8 cellular contexts compared by ENCODE assay signal in the genomic region with DNA sequence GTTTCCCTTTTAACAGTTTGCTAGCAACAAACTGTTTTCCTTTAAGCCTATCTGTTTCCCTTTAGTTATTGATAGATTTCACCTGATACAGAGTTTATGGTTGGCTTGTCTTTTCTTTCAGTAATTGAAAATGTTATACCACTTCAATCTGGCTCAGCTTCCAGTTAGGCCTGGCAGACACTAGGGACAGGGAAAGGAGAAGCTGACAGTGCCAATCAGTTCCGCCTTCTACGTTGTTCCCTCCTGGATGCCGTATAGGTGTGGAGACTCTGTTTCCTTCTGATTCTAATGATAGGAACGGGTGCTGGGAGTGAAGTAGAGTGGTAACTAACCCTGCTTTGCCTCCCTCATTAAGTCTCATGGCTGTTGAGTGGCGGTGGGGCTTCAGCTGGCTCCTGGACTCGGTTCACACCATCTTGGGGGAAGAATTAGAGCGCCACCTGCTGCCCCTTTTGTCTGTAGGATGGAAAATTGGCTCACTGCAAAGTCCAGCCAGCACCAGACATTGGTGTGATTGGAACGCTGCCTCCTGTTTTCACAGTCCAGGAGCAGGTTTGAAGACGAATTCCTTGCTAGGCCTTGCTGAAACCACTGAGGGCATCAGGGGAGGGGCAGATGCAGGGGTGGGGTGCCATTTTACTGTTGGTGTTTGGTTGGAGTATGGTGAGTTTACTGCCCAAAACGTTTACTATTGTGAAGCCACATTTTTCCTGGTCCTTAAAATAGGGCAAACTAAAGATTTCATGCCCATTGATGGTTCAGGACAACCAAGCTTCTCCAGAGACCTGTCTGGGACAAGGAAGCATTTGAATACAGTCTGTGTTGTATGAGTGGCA.
DNase-seq lines count a peak whose midpoint lies in the region; ATAC-seq, FAIRE-seq and TF ChIP-seq lines count a peak whose summit lies in the region.

No MANE protein-coding gene starts in this region.

- CTCF ChIA-PET in activated naive CD4-positive, alpha-beta T cell treated with anti-CD3 and anti-CD28 coated beads, Interleukin-2, amount 10 ng/mL, durations not matched to agents 7 days and 5 days (lab: Charles Lee), result interaction anchor here (0.9 kb wide), 1 partner anchor 44 kb away, joined by 3 read pairs; no protein-coding TSS in a partner anchor
- CTCF ChIA-PET in CD8-positive, alpha-beta memory T cell (lab: Charles Lee), result no interaction called here
- CTCF ChIA-PET in naive thymus-derived CD4-positive, alpha-beta T cell (lab: Charles Lee), result no interaction called here

- dilution Hi-C loops in keratinocyte (cut with MboI; ENCODE audit: extremely low pct_ligation_motif_present, low sequenced_read_pairs), result no loop called here

- H3K36me3 Mint-ChIP-seq in activated naive CD4-positive, alpha-beta T cell treated with anti-CD3 and anti-CD28 coated beads, Interleukin-2, amount 10 ng/mL, durations not matched to agents 7 days and 5 days, result no peaks in the 10 kb centered on the region
- no peaks in the 10 kb centered on the region for H3K36me3 Mint-ChIP-seq in activated naive CD8-positive, alpha-beta T cell treated with anti-CD3 and anti-CD28 coated beads, Interleukin-2, amount 50 U/mL, for 24 hours (ENCODE audit: low read depth)
- peaks cover 0 to 2% (median 0%) of the 10 kb centered on the region in 3 donors for H3K36me3 Mint-ChIP-seq in CD8-positive, alpha-beta memory T cell
- no peaks in the 10 kb centered on the region for H3K36me3 Mint-ChIP-seq in naive thymus-derived CD4-positive, alpha-beta T cell

- H3K27ac Mint-ChIP-seq in activated naive CD4-positive, alpha-beta T cell treated with anti-CD3 and anti-CD28 coated beads, Interleukin-2, amount 10 ng/mL, durations not matched to agents 7 days and 5 days, result no peak overlapping the region
- no peak overlapping the region for H3K27ac Mint-ChIP-seq in activated naive CD8-positive, alpha-beta T cell treated with anti-CD3 and anti-CD28 coated beads, Interleukin-2, amount 50 U/mL, for 24 hours
- no peak overlapping the region for H3K27ac Mint-ChIP-seq in CD8-positive, alpha-beta memory T cell
- no peak overlapping the region for H3K27ac Mint-ChIP-seq in naive thymus-derived CD4-positive, alpha-beta T cell

- peaks cover 5% of the 10 kb centered on the region for H3K9me3 Mint-ChIP-seq in activated naive CD4-positive, alpha-beta T cell treated with anti-CD3 and anti-CD28 coated beads, Interleukin-2, amount 10 ng/mL, durations not matched to agents 7 days and 5 days
- H3K9me3 Mint-ChIP-seq in activated naive CD8-positive, alpha-beta T cell treated with anti-CD3 and anti-CD28 coated beads, Interleukin-2, amount 50 U/mL, for 24 hours, result peaks cover under 1% of the 10 kb centered on the region
- H3K9me3 Mint-ChIP-seq in CD8-positive, alpha-beta memory T cell, result peaks cover 0 to 16% (median 3%) of the 10 kb centered on the region in 5 donors
- peaks cover 0 to 9% (median 1%) of the 10 kb centered on the region in 11 donors for H3K9me3 Mint-ChIP-seq in naive thymus-derived CD4-positive, alpha-beta T cell

- TF ChIP-seq CTCF in keratinocyte (optimal IDR thresholded peaks at IDR 0.05 in 1 of 3, IDR thresholded peaks at IDR 0.05 in 1 of 3, conservative IDR thresholded peaks at IDR 0.05 in 1 of 3; ENCODE audit: extremely low read depth in 1 of 3, insufficient read depth in 2 of 3, low read length in 3 of 3), result peak; percentile 45 to 78 (median 64)

- ATAC-seq in HG03135 (IDR thresholded peaks at IDR 0.05; ENCODE audit: unreplicated experiment), result peak; percentile 67
- ATAC-seq in activated naive CD8-positive, alpha-beta T cell treated with anti-CD3 and anti-CD28 coated beads, Interleukin-2, amount 50 U/mL, for 24 hours, result no peak
- no peak for ATAC-seq in naive thymus-derived CD4-positive, alpha-beta T cell

- H4K20me1 ChIP-seq in keratinocyte (ENCODE audit: control insufficient read depth, extremely low read depth, insufficient read depth, low read length), result no peaks in the 10 kb centered on the region

- no peak overlapping the region for H3K4me2 ChIP-seq in keratinocyte (ENCODE audit: control insufficient read depth, extremely low read depth, insufficient read depth, low read depth, low read length)

- no peak for FAIRE-seq in keratinocyte (lab: Jason Lieb, UNC)

- H2AFZ ChIP-seq in keratinocyte (ENCODE audit: control insufficient read depth, low read length), result peak overlapping the region; percentile 41

- H3K9ac ChIP-seq in keratinocyte (ENCODE audit: control insufficient read depth, extremely low read depth, insufficient read depth, low read length), result no peak overlapping the region

- H3K27ac ChIP-seq in keratinocyte (ENCODE audit: control insufficient read depth, insufficient read depth, low read length), result no peak overlapping the region
- no peak overlapping the region for H3K27ac ChIP-seq in CD8-positive, alpha-beta memory T cell (ENCODE audit: low read depth, low read length)
- H3K27ac ChIP-seq in naive thymus-derived CD4-positive, alpha-beta T cell (ENCODE audit: low read depth, low read length), result no peak overlapping the region

- peak; percentile 25 for DNase-seq in activated naive CD4-positive, alpha-beta T cell treated with anti-CD3 and anti-CD28 coated beads, Interleukin-2, amount 10 ng/mL, durations not matched to agents 7 days and 5 days
- DNase-seq in activated naive CD4-positive, alpha-beta T cell treated with Interleukin-2 at 50 U/mL for 16 hours, result no peak
- DNase-seq in NCI-H2227 (lab: John Stamatoyannopoulos, UW; ENCODE audit: unreplicated experiment) (peak; percentile 42), keratinocyte (ENCODE audit: low read depth, low spot score) (no peak)
- DNase-seq in activated naive CD8-positive, alpha-beta T cell treated with anti-CD3 and anti-CD28 coated beads, Interleukin-2, amount 50 U/mL, for 24 hours, result peak; percentile 16
- DNase-seq in CD8-positive, alpha-beta memory T cell, result no peak
- no peak for DNase-seq in naive thymus-derived CD4-positive, alpha-beta T cell

- intact Hi-C loops in naive thymus-derived CD4-positive, alpha-beta T cell (cut with micrococcal nuclease), result no loop called here

- H3K27me3 Mint-ChIP-seq in activated naive CD4-positive, alpha-beta T cell treated with anti-CD3 and anti-CD28 coated beads, Interleukin-2, amount 10 ng/mL, durations not matched to agents 7 days and 5 days, result no peaks in the 10 kb centered on the region
- no peaks in the 10 kb centered on the region for H3K27me3 Mint-ChIP-seq in activated naive CD8-positive, alpha-beta T cell treated with anti-CD3 and anti-CD28 coated beads, Interleukin-2, amount 50 U/mL, for 24 hours
- no peaks in the 10 kb centered on the region for H3K27me3 Mint-ChIP-seq in CD8-positive, alpha-beta memory T cell
- no peaks in the 10 kb centered on the region for H3K27me3 Mint-ChIP-seq in naive thymus-derived CD4-positive, alpha-beta T cell

- H3K4me3 Mint-ChIP-seq in activated naive CD4-positive, alpha-beta T cell treated with anti-CD3 and anti-CD28 coated beads, Interleukin-2, amount 10 ng/mL, durations not matched to agents 7 days and 5 days, result no peak overlapping the region
- no peak overlapping the region for H3K4me3 Mint-ChIP-seq in activated naive CD8-positive, alpha-beta T cell treated with anti-CD3 and anti-CD28 coated beads, Interleukin-2, amount 50 U/mL, for 24 hours
- no peak overlapping the region for H3K4me3 Mint-ChIP-seq in CD8-positive, alpha-beta memory T cell
- H3K4me3 Mint-ChIP-seq in naive thymus-derived CD4-positive, alpha-beta T cell, result no peak overlapping the region

- H3K36me3 ChIP-seq in keratinocyte (ENCODE audit: control insufficient read depth in 2 of 2, extremely low read depth in 1 of 2, insufficient read depth in 2 of 2, low read length in 2 of 2), result no peaks in the 10 kb centered on the region
- no peaks in the 10 kb centered on the region for H3K36me3 ChIP-seq in CD8-positive, alpha-beta memory T cell (ENCODE audit: insufficient read depth, low read length)
- H3K36me3 ChIP-seq in naive thymus-derived CD4-positive, alpha-beta T cell (ENCODE audit: control insufficient read depth in 2 of 3, insufficient read depth in 3 of 3, low read length in 3 of 3), result no peaks in the 10 kb centered on the region

- H3K4me1 Mint-ChIP-seq in activated naive CD4-positive, alpha-beta T cell treated with anti-CD3 and anti-CD28 coated beads, Interleukin-2, amount 10 ng/mL, durations not matched to agents 7 days and 5 days, result no peaks in the 10 kb centered on the region
- H3K4me1 Mint-ChIP-seq in activated naive CD8-positive, alpha-beta T cell treated with anti-CD3 and anti-CD28 coated beads, Interleukin-2, amount 50 U/mL, for 24 hours, result no peaks in the 10 kb centered on the region
- H3K4me1 Mint-ChIP-seq in CD8-positive, alpha-beta memory T cell, result no peaks in the 10 kb centered on the region
- no peaks in the 10 kb centered on the region for H3K4me1 Mint-ChIP-seq in naive thymus-derived CD4-positive, alpha-beta T cell

- no peaks in the 10 kb centered on the region for H3K9me1 ChIP-seq in keratinocyte (ENCODE audit: control insufficient read depth, extremely low read depth, insufficient read depth, low read length)

- POLR2A ChIA-PET in CD8-positive, alpha-beta memory T cell (lab: Charles Lee), result no interaction called here
- POLR2A ChIA-PET in naive thymus-derived CD4-positive, alpha-beta T cell (lab: Charles Lee), result no interaction called here

- H3K79me2 ChIP-seq in keratinocyte (ENCODE audit: control insufficient read depth, insufficient read depth, low read length), result no peaks in the 10 kb centered on the region

- H3K4me1 ChIP-seq in keratinocyte (ENCODE audit: control insufficient read depth, extremely low read depth, insufficient read depth, low read length), result no peaks in the 10 kb centered on the region
- H3K4me1 ChIP-seq in CD8-positive, alpha-beta memory T cell (ENCODE audit: insufficient read depth, low read length), result no peaks in the 10 kb centered on the region
- H3K4me1 ChIP-seq in naive thymus-derived CD4-positive, alpha-beta T cell (ENCODE audit: control insufficient read depth in 2 of 2, insufficient read depth in 2 of 2, low read length in 2 of 2), result no peaks in the 10 kb centered on the region

- no peak overlapping the region for H3K4me3 ChIP-seq in keratinocyte (ENCODE audit: control insufficient read depth in 2 of 3, extremely low read depth in 1 of 3, insufficient read depth in 2 of 3, low read depth in 1 of 3, low read length in 3 of 3)
- no peak overlapping the region for H3K4me3 ChIP-seq in CD8-positive, alpha-beta memory T cell (ENCODE audit: low read length)
- no peak overlapping the region for H3K4me3 ChIP-seq in naive thymus-derived CD4-positive, alpha-beta T cell (ENCODE audit: low read length)

- no peaks in the 10 kb centered on the region for H3K9me3 ChIP-seq in keratinocyte (ENCODE audit: control insufficient read depth, low read depth, low read length)
- no peaks in the 10 kb centered on the region for H3K9me3 ChIP-seq in CD8-positive, alpha-beta memory T cell (ENCODE audit: low read length)
- no peaks in the 10 kb centered on the region for H3K9me3 ChIP-seq in naive thymus-derived CD4-positive, alpha-beta T cell (ENCODE audit: control insufficient read depth in 2 of 3, low read length in 3 of 3)

- no peaks in the 10 kb centered on the region for H3K27me3 ChIP-seq in keratinocyte (ENCODE audit: control insufficient read depth, extremely low read depth, insufficient read depth, low read length)
- no peaks in the 10 kb centered on the region for H3K27me3 ChIP-seq in CD8-positive, alpha-beta memory T cell (ENCODE audit: insufficient read depth, low read length, poor library complexity, severe bottlenecking)
- H3K27me3 ChIP-seq in naive thymus-derived CD4-positive, alpha-beta T cell (ENCODE audit: control insufficient read depth in 2 of 2, insufficient read depth in 2 of 2, low read length in 2 of 2), result no peaks in the 10 kb centered on the region

Comparison
In these comparisons a context has a peak if more than half of its experiments do, and no peak if none do; other contexts are left out.
1. DNase-seq: peak in activated naive CD4-positive, alpha-beta T cell treated with anti-CD3 and anti-CD28 coated beads, Interleukin-2, amount 10 ng/mL, durations not matched to agents 7 days and 5 days (single experiment), NCI-H2227 (single experiment) and activated naive CD8-positive, alpha-beta T cell treated with anti-CD3 and anti-CD28 coated beads, Interleukin-2, amount 50 U/mL, for 24 hours (single experiment); none in activated naive CD4-positive, alpha-beta T cell treated with Interleukin-2 at 50 U/mL for 16 hours (single experiment), keratinocyte (single experiment), CD8-positive, alpha-beta memory T cell (0 of 5) and naive thymus-derived CD4-positive, alpha-beta T cell (0 of 9).